In the genomic region with DNA sequence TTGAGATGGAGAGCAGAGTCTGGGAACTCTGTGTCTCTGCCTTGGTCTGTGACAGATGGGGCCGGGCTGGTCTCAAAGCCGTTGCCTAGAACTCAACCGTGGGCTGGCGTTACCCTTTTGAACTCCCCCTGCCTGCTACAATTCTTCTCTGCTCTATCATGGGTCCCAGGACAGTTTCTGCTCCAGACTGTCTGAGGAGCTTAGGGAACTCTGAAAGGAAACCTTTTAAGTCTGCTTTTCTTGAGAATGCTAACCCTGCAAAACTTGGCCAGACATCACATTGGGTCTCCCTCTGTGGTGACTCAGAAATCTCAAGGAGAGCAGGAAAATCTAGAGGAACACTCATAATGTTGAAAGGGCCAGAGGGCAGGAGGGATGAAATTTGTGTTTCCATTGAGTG, we compare ENCODE assay signal across 1 cellular context.
TF ChIP-seq lines count a peak whose summit lies in the region.

No MANE protein-coding gene starts in this region.

TF ChIP-seq in GM23338, 12 proteins besides CTCF, POLR2A, EP300 and RAD21 (continued from another document):
- TF ChIP-seq, protein P1, sequence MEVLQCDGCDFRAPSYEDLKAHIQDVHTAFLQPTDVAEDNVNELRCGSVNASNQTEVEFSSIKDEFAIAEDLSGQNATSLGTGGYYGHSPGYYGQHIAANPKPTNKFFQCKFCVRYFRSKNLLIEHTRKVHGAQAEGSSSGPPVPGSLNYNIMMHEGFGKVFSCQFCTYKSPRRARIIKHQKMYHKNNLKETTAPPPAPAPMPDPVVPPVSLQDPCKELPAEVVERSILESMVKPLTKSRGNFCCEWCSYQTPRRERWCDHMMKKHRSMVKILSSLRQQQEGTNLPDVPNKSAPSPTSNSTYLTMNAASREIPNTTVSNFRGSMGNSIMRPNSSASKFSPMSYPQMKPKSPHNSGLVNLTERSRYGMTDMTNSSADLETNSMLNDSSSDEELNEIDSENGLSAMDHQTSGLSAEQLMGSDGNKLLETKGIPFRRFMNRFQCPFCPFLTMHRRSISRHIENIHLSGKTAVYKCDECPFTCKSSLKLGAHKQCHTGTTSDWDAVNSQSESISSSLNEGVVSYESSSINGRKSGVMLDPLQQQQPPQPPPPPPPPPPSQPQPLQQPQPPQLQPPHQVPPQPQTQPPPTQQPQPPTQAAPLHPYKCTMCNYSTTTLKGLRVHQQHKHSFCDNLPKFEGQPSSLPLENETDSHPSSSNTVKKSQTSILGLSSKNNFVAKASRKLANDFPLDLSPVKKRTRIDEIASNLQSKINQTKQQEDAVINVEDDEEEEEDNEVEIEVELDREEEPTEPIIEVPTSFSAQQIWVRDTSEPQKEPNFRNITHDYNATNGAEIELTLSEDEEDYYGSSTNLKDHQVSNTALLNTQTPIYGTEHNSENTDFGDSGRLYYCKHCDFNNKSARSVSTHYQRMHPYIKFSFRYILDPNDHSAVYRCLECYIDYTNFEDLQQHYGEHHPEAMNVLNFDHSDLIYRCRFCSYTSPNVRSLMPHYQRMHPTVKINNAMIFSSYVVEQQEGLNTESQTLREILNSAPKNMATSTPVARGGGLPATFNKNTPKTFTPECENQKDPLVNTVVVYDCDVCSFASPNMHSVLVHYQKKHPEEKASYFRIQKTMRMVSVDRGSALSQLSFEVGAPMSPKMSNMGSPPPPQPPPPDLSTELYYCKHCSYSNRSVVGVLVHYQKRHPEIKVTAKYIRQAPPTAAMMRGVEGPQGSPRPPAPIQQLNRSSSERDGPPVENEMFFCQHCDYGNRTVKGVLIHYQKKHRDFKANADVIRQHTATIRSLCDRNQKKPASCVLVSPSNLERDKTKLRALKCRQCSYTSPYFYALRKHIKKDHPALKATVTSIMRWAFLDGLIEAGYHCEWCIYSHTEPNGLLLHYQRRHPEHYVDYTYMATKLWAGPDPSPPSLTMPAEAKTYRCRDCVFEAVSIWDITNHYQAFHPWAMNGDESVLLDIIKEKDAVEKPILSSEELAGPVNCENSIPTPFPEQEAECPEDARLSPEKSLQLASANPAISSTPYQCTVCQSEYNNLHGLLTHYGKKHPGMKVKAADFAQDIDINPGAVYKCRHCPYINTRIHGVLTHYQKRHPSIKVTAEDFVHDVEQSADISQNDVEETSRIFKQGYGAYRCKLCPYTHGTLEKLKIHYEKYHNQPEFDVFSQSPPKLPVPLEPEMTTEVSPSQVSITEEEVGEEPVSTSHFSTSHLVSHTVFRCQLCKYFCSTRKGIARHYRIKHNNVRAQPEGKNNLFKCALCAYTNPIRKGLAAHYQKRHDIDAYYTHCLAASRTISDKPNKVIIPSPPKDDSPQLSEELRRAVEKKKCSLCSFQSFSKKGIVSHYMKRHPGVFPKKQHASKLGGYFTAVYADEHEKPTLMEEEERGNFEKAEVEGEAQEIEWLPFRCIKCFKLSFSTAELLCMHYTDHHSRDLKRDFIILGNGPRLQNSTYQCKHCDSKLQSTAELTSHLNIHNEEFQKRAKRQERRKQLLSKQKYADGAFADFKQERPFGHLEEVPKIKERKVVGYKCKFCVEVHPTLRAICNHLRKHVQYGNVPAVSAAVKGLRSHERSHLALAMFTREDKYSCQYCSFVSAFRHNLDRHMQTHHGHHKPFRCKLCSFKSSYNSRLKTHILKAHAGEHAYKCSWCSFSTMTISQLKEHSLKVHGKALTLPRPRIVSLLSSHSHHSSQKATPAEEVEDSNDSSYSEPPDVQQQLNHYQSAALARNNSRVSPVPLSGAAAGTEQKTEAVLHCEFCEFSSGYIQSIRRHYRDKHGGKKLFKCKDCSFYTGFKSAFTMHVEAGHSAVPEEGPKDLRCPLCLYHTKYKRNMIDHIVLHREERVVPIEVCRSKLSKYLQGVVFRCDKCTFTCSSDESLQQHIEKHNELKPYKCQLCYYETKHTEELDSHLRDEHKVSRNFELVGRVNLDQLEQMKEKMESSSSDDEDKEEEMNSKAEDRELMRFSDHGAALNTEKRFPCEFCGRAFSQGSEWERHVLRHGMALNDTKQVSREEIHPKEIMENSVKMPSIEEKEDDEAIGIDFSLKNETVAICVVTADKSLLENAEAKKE (CRISPR knock-in tag; IDR thresholded peaks at IDR 0.05) = no peak
- TF ChIP-seq ZNF331 (CRISPR knock-in tag; IDR thresholded peaks at IDR 0.05; ENCODE audit: low read depth) (no peak), JUNB (IDR thresholded peaks at IDR 0.05; ENCODE audit: unreplicated experiment) (no peak), NANOG (IDR thresholded peaks at IDR 0.05; ENCODE audit: borderline replicate concordance) (no peak), ZNF114 (CRISPR knock-in tag; IDR thresholded peaks at IDR 0.05) (no peak), EZH2 (IDR thresholded peaks at IDR 0.05; ENCODE audit: low read depth, unreplicated experiment) (no peak)
- TF ChIP-seq, protein P2, sequence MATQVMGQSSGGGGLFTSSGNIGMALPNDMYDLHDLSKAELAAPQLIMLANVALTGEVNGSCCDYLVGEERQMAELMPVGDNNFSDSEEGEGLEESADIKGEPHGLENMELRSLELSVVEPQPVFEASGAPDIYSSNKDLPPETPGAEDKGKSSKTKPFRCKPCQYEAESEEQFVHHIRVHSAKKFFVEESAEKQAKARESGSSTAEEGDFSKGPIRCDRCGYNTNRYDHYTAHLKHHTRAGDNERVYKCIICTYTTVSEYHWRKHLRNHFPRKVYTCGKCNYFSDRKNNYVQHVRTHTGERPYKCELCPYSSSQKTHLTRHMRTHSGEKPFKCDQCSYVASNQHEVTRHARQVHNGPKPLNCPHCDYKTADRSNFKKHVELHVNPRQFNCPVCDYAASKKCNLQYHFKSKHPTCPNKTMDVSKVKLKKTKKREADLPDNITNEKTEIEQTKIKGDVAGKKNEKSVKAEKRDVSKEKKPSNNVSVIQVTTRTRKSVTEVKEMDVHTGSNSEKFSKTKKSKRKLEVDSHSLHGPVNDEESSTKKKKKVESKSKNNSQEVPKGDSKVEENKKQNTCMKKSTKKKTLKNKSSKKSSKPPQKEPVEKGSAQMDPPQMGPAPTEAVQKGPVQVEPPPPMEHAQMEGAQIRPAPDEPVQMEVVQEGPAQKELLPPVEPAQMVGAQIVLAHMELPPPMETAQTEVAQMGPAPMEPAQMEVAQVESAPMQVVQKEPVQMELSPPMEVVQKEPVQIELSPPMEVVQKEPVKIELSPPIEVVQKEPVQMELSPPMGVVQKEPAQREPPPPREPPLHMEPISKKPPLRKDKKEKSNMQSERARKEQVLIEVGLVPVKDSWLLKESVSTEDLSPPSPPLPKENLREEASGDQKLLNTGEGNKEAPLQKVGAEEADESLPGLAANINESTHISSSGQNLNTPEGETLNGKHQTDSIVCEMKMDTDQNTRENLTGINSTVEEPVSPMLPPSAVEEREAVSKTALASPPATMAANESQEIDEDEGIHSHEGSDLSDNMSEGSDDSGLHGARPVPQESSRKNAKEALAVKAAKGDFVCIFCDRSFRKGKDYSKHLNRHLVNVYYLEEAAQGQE (IDR thresholded peaks at IDR 0.05; ENCODE audit: unreplicated experiment) = no peak
